Comparison of ENCODE assay signal across 11 cellular contexts in the genomic region with DNA sequence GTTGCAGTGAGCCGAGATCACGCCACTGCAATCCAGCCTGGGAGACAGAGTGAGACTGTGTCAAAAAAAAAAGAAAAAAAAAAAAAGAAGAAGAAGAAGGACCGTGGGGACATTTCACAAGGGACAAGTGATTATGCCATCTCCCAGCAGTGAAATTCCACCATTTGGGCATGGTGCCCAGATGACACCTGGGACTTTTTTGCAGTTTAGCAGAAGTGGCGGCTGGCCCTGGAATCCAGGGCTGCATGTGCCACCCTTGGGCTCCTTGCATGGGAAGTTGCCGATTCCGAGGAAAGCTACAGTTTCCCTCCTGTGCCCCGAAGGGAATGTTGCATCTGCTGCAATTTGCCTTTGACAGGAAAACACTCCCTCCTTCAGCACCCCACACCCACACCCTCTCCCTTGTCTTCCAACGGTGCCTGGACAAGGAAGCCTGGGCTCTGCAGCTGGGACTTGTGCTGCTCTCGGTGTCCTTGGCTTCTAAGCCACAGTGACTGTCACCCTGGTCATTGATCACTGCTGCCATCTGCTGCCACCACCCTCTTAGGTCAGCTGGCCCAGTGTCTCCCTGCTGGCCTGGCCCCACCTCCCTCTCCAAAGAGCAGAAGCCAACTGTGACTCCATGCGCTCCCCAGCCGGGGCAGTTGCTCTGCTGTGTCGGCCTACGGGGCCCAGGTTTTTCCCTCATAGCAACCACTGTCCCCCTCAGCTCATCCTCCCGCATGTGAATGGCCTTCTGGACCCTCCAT. TPM values are rescaled to one million over a fixed set of nuclear protein-coding genes. Genes with fewer than 3 reads are reported as not detected.
DNase-seq lines count a peak whose midpoint lies in the region; ATAC-seq and TF ChIP-seq lines count a peak whose summit lies in the region.
"Had no signal": no experiment of that assay in that cellular context is flagged by ENCODE, and none has a peak within 500 bp of the region (broad histone marks: within the 10 kb centered on the region; RNA-seq: fewer than 3 reads in every experiment).

No MANE protein-coding gene starts in this region.

- no peaks in the 10 kb centered on the region for H3K9me3 Mint-ChIP-seq in activated CD4-positive, alpha-beta memory T cell treated with anti-CD3 and anti-CD28 coated beads for 36 hours
- H3K9me3 Mint-ChIP-seq: activated naive CD4-positive, alpha-beta T cell treated with anti-CD3 and anti-CD28 coated beads, Interleukin-2, amount 50 U/mL, for 72 hours had no signal

- no peaks in the 10 kb centered on the region for H3K4me1 ChIP-seq in thyroid gland

- DNase-seq in HK-2 (ENCODE audit: unreplicated experiment) (peak; percentile 27), WERI-Rb-1 (peak; percentile 88), islet precursor cell (peak; percentile 83), thyroid gland (peak; percentile 31 to 67), mucosa of gallbladder (ENCODE audit: low spot score) (no peak), omental fat pad (ENCODE audit: low spot score) (no peak)
- no peak for DNase-seq in activated CD4-positive, alpha-beta memory T cell treated with anti-CD3 and anti-CD28 coated beads for 36 hours
- DNase-seq: activated CD4-positive, alpha-beta T cell treated with anti-CD3 and anti-CD28 coated beads, Interleukin-2, amount 50 U/mL, for 1 hour; NCI-H1436 treated with DMSO at 0.1 percent for 48 hours; occipital lobe had no signal

- POLR2A ChIA-PET in activated CD4-positive, alpha-beta memory T cell treated with anti-CD3 and anti-CD28 coated beads for 36 hours (lab: Charles Lee), result no interaction called here

- no peak overlapping the region for H3K4me3 ChIP-seq in WERI-Rb-1 (ENCODE audit: low read depth, low read length)
- H3K4me3 ChIP-seq in thyroid gland (replicated peaks in 1 of 3), result no peak overlapping the region

- no peaks in the 10 kb centered on the region for H3K27me3 Mint-ChIP-seq in activated CD4-positive, alpha-beta memory T cell treated with anti-CD3 and anti-CD28 coated beads for 36 hours

- no peaks in the 10 kb centered on the region for H3K27me3 ChIP-seq in WERI-Rb-1 (ENCODE audit: insufficient read depth, low read depth, severe bottlenecking)
- no peaks in the 10 kb centered on the region for H3K27me3 ChIP-seq in thyroid gland

- no peaks in the 10 kb centered on the region for H3K36me3 Mint-ChIP-seq in activated CD4-positive, alpha-beta memory T cell treated with anti-CD3 and anti-CD28 coated beads for 36 hours
- H3K36me3 Mint-ChIP-seq: activated naive CD4-positive, alpha-beta T cell treated with anti-CD3 and anti-CD28 coated beads, Interleukin-2, amount 50 U/mL, for 72 hours had no signal

- 70 to 76% methylated on average over 12 to 13 of the region's 14 CpGs for WGBS in thyroid gland, 2 donors

- no peak for ATAC-seq in omental fat pad (ENCODE audit: low FRiP score)
- ATAC-seq: activated naive CD4-positive, alpha-beta T cell treated with anti-CD3 and anti-CD28 coated beads, Interleukin-2, amount 50 U/mL, for 72 hours had no signal

- no peak for TF ChIP-seq POLR2A in thyroid gland (IDR thresholded peaks at IDR 0.05)

- no peak overlapping the region for H3K4me3 Mint-ChIP-seq in activated CD4-positive, alpha-beta memory T cell treated with anti-CD3 and anti-CD28 coated beads for 36 hours

- TF ChIP-seq CTCF in WERI-Rb-1 (IDR thresholded peaks at IDR 0.05; ENCODE audit: low read depth, low read length) (peak; percentile 76), thyroid gland (IDR thresholded peaks at IDR 0.05) (peak in 4 of 6 experiments; percentile 9 to 61 (median 37)), omental fat pad (IDR thresholded peaks at IDR 0.05) (no peak)

- H3K4me1 Mint-ChIP-seq in activated CD4-positive, alpha-beta memory T cell treated with anti-CD3 and anti-CD28 coated beads for 36 hours (ENCODE audit: low read depth), result no peaks in the 10 kb centered on the region

- H3K27ac ChIP-seq in WERI-Rb-1, result no peak overlapping the region
- H3K27ac ChIP-seq in thyroid gland, result no peak overlapping the region

- intact Hi-C loops in thyroid gland (cut with DNase I), result loop anchor here (5.0 kb wide), 2 partner anchors 137 to 257 kb away; no protein-coding TSS in a partner anchor
- intact Hi-C loops in activated CD4-positive, alpha-beta memory T cell treated with anti-CD3 and anti-CD28 coated beads for 36 hours (cut with micrococcal nuclease), result no loop called here

- no peak overlapping the region for H3K27ac Mint-ChIP-seq in activated CD4-positive, alpha-beta memory T cell treated with anti-CD3 and anti-CD28 coated beads for 36 hours
- H3K27ac Mint-ChIP-seq: activated naive CD4-positive, alpha-beta T cell treated with anti-CD3 and anti-CD28 coated beads, Interleukin-2, amount 50 U/mL, for 72 hours had no signal

- H3K36me3 ChIP-seq in WERI-Rb-1 (no peaks in the 10 kb centered on the region), thyroid gland (no peaks in the 10 kb centered on the region)

- CTCF ChIA-PET in activated CD4-positive, alpha-beta memory T cell treated with anti-CD3 and anti-CD28 coated beads for 36 hours (lab: Charles Lee), result no interaction called here

- H3K9me3 ChIP-seq in WERI-Rb-1 (ENCODE audit: severe bottlenecking), result no peaks in the 10 kb centered on the region
- H3K9me3 ChIP-seq in thyroid gland, result no peaks in the 10 kb centered on the region

RNA-seq across cellular contexts. Expression of a gene that starts 56.4 kb away (rescaled TPM):
- total RNA-seq in thyroid gland, result not detected
- not detected for total RNA-seq in mucosa of gallbladder
- total RNA-seq in omental fat pad, result not detected
- total RNA-seq in activated CD4-positive, alpha-beta memory T cell treated with anti-CD3 and anti-CD28 coated beads for 36 hours, result not detected
- total RNA-seq: activated naive CD4-positive, alpha-beta T cell treated with anti-CD3 and anti-CD28 coated beads, Interleukin-2, amount 50 U/mL, for 72 hours; occipital lobe had no signal

RNA-seq across cellular contexts. Expression of a gene that starts 56.9 kb away (rescaled TPM):
- total RNA-seq in thyroid gland (10 to 100 TPM in 3 of 4 donors, 1 to 10 TPM in 1; 4.2 to 20.7 (median 15.2) TPM), mucosa of gallbladder (0.49 TPM), omental fat pad (10 to 100 TPM in 1 of 4 donors, 1 to 10 TPM in 3; 2.2 to 11.3 (median 5.5) TPM)
- not detected for total RNA-seq in activated CD4-positive, alpha-beta memory T cell treated with anti-CD3 and anti-CD28 coated beads for 36 hours
- total RNA-seq: activated naive CD4-positive, alpha-beta T cell treated with anti-CD3 and anti-CD28 coated beads, Interleukin-2, amount 50 U/mL, for 72 hours had no signal

Comparison
In these comparisons a context has a peak if more than half of its experiments do, and no peak if none do; other contexts are left out.
1. DNase-seq: peak in HK-2 (single experiment), WERI-Rb-1 (single experiment), islet precursor cell (single experiment) and thyroid gland (2 of 2); none in mucosa of gallbladder (single experiment), omental fat pad (single experiment) and activated CD4-positive, alpha-beta memory T cell treated with anti-CD3 and anti-CD28 coated beads for 36 hours (single experiment).
2. CTCF ChIP-seq: peak in WERI-Rb-1 (single experiment) and thyroid gland (4 of 6); none in omental fat pad (0 of 3).